ENCODE assay signal across 2 cellular contexts in the genomic region with DNA sequence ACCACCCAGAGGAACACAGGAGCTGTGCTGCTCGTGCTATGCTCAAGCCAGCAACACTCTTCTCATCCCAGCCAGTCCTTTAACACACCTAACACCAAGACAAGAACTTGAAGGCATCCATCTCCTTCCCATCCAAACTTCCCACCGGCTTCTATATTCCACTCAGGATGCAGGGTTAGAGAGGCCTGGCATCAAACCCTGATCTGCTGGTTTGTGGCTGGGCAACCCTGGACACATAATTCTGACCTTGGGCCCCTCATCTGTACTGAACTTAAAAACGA.
TF ChIP-seq lines count a peak whose summit lies in the region.

No MANE protein-coding gene starts in this region.

TF ChIP-seq in endothelial cell of umbilical vein, 7 proteins besides CTCF, POLR2A, EP300 and RAD21:
- TF ChIP-seq EZH2 (IDR thresholded peaks at IDR 0.05; ENCODE audit: borderline replicate concordance, low read depth, low read length, severe bottlenecking) (no peak), GATA2 (IDR thresholded peaks at IDR 0.05; ENCODE audit: insufficient read depth, insufficient read length, low read depth, low read length) (no peak), JUN (IDR thresholded peaks at IDR 0.05; ENCODE audit: borderline replicate concordance, insufficient read depth, insufficient read length, low read depth) (no peak), FOS (IDR thresholded peaks at IDR 0.05; ENCODE audit: borderline replicate concordance, insufficient read depth, low read length) (no peak), POLR2AphosphoS5 (IDR thresholded peaks at IDR 0.05; ENCODE audit: insufficient read depth, low read depth, low read length) (peak; percentile 16), MYC (IDR thresholded peaks at IDR 0.05; ENCODE audit: low read depth, low read length) (no peak)
- TF ChIP-seq, protein P1, sequence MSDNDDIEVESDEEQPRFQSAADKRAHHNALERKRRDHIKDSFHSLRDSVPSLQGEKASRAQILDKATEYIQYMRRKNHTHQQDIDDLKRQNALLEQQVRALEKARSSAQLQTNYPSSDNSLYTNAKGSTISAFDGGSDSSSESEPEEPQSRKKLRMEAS (IDR thresholded peaks at IDR 0.05; ENCODE audit: insufficient read depth, insufficient read length): no peak

TF ChIP-seq in HepG2, 621 proteins besides CTCF, POLR2A, EP300 and RAD21:
- no peak for TF ChIP-seq PRMT3 (CRISPR knock-in tag; IDR thresholded peaks at IDR 0.05; ENCODE audit: borderline replicate concordance, low read depth)
- no peak for TF ChIP-seq PHB2 (IDR thresholded peaks at IDR 0.05; ENCODE audit: partially characterized antibody)
- no peak for TF ChIP-seq POLR2G (IDR thresholded peaks at IDR 0.05; ENCODE audit: low read depth, low read length)
- TF ChIP-seq, protein P2, sequence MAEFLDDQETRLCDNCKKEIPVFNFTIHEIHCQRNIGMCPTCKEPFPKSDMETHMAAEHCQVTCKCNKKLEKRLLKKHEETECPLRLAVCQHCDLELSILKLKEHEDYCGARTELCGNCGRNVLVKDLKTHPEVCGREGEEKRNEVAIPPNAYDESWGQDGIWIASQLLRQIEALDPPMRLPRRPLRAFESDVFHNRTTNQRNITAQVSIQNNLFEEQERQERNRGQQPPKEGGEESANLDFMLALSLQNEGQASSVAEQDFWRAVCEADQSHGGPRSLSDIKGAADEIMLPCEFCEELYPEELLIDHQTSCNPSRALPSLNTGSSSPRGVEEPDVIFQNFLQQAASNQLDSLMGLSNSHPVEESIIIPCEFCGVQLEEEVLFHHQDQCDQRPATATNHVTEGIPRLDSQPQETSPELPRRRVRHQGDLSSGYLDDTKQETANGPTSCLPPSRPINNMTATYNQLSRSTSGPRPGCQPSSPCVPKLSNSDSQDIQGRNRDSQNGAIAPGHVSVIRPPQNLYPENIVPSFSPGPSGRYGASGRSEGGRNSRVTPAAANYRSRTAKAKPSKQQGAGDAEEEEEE (CRISPR knock-in tag; IDR thresholded peaks at IDR 0.05; ENCODE audit: borderline replicate concordance): no peak
- TF ChIP-seq, protein P3, sequence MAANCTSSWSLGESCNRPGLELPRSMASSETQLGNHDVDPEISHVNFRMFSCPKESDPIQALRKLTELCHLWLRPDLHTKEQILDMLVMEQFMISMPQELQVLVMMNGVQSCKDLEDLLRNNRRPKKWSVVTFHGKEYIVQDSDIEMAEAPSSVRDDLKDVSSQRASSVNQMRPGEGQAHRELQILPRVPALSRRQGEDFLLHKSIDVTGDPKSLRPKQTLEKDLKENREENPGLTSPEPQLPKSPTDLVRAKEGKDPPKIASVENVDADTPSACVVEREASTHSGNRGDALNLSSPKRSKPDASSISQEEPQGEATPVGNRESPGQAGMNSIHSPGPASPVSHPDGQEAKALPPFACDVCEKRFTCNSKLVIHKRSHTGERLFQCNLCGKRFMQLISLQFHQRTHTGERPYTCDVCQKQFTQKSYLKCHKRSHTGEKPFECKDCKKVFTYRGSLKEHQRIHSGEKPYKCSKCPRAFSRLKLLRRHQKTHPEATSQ (CRISPR knock-in tag; IDR thresholded peaks at IDR 0.05; ENCODE audit: borderline replicate concordance): no peak
- no peak for TF ChIP-seq ZC3H13 (CRISPR knock-in tag; IDR thresholded peaks at IDR 0.05)
- TF ChIP-seq GLI4 (CRISPR knock-in tag; IDR thresholded peaks at IDR 0.05; ENCODE audit: borderline replicate concordance): no peak
- TF ChIP-seq AHR (CRISPR knock-in tag; IDR thresholded peaks at IDR 0.05): no peak
- no peak for TF ChIP-seq RELA (CRISPR knock-in tag; IDR thresholded peaks at IDR 0.05)
- TF ChIP-seq ZNF530 (CRISPR knock-in tag; IDR thresholded peaks at IDR 0.05; ENCODE audit: low read depth): no peak
- no peak for TF ChIP-seq SCMH1 (CRISPR knock-in tag; IDR thresholded peaks at IDR 0.05; ENCODE audit: borderline replicate concordance)
- TF ChIP-seq, protein P4, sequence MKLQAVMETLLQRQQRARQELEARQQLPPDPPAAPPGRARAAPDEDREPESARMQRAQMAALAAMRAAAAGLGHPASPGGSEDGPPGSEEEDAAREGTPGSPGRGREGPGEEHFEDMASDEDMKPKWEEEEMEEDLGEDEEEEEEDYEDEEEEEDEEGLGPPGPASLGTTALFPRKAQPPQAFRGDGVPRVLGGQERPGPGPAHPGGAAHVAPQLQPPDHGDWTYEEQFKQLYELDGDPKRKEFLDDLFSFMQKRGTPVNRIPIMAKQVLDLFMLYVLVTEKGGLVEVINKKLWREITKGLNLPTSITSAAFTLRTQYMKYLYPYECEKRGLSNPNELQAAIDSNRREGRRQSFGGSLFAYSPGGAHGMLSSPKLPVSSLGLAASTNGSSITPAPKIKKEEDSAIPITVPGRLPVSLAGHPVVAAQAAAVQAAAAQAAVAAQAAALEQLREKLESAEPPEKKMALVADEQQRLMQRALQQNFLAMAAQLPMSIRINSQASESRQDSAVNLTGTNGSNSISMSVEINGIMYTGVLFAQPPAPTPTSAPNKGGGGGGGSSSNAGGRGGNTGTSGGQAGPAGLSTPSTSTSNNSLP (IDR thresholded peaks at IDR 0.05; ENCODE audit: low read depth, low read length): no peak
- TF ChIP-seq ZNF292 (CRISPR knock-in tag; IDR thresholded peaks at IDR 0.05; ENCODE audit: borderline replicate concordance, low read depth): no peak
- TF ChIP-seq NFE2L2 (IDR thresholded peaks at IDR 0.05; ENCODE audit: low read length): no peak
- TF ChIP-seq FOXK1 (CRISPR knock-in tag; IDR thresholded peaks at IDR 0.05; ENCODE audit: borderline replicate concordance, low read depth): no peak
- TF ChIP-seq, protein P5, sequence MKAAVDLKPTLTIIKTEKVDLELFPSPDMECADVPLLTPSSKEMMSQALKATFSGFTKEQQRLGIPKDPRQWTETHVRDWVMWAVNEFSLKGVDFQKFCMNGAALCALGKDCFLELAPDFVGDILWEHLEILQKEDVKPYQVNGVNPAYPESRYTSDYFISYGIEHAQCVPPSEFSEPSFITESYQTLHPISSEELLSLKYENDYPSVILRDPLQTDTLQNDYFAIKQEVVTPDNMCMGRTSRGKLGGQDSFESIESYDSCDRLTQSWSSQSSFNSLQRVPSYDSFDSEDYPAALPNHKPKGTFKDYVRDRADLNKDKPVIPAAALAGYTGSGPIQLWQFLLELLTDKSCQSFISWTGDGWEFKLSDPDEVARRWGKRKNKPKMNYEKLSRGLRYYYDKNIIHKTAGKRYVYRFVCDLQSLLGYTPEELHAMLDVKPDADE (CRISPR knock-in tag; IDR thresholded peaks at IDR 0.05): no peak
- TF ChIP-seq KMT2A (CRISPR knock-in tag; IDR thresholded peaks at IDR 0.05): no peak
